In genomic region chr7:150415161-150416160, GRCh38 we compare ENCODE assay signal across 1 cellular context.
TF ChIP-seq lines count a peak whose summit lies in the region.

No MANE protein-coding gene starts in this region.

TF ChIP-seq in HepG2, 621 proteins besides CTCF, POLR2A, EP300 and RAD21 (continued from another document and continues in another):
- TF ChIP-seq BRF2 (CRISPR knock-in tag; IDR thresholded peaks at IDR 0.05): peak; percentile 56; the same call in 1 of the 2 replicates
- no peak for TF ChIP-seq NFATC3 (CRISPR knock-in tag; IDR thresholded peaks at IDR 0.05)
- no peak for TF ChIP-seq SMYD3 (CRISPR knock-in tag; IDR thresholded peaks at IDR 0.05)
- no peak for TF ChIP-seq ARNT2 (CRISPR knock-in tag; IDR thresholded peaks at IDR 0.05; ENCODE audit: low read depth)
- peak; percentile 65 for TF ChIP-seq TCF7 (IDR thresholded peaks at IDR 0.05; ENCODE audit: low read depth)
- TF ChIP-seq HDAC1 (CRISPR knock-in tag; IDR thresholded peaks at IDR 0.05): peak; percentile 88
- TF ChIP-seq POGZ (CRISPR knock-in tag; IDR thresholded peaks at IDR 0.05): no peak
- TF ChIP-seq ZNF12 (CRISPR knock-in tag; IDR thresholded peaks at IDR 0.05): peak; percentile 56; the same call in 1 of the 2 replicates
- no peak for TF ChIP-seq NFE2 (CRISPR knock-in tag; IDR thresholded peaks at IDR 0.05)
- peak; percentile 74 for TF ChIP-seq HNF4A (CRISPR knock-in tag; IDR thresholded peaks at IDR 0.05)
- no peak for TF ChIP-seq PCBP1 (IDR thresholded peaks at IDR 0.05; ENCODE audit: borderline replicate concordance, low read depth, low read length)
- no peak for TF ChIP-seq ZBTB1 (CRISPR knock-in tag; IDR thresholded peaks at IDR 0.05; ENCODE audit: borderline replicate concordance)
- TF ChIP-seq HDAC2 (CRISPR knock-in tag; IDR thresholded peaks at IDR 0.05): peak; percentile 95
- no peak for TF ChIP-seq ZC3H4 (CRISPR knock-in tag; IDR thresholded peaks at IDR 0.05; ENCODE audit: borderline replicate concordance)
- no peak for TF ChIP-seq ETV6 (CRISPR knock-in tag; conservative IDR thresholded peaks at IDR 0.05)
- TF ChIP-seq SETDB1 (CRISPR knock-in tag; IDR thresholded peaks at IDR 0.05; ENCODE audit: borderline replicate concordance): no peak
- TF ChIP-seq POLR2AphosphoS5 (IDR thresholded peaks at IDR 0.05; ENCODE audit: low read depth, low read length): no peak
- TF ChIP-seq ZNF362 (CRISPR knock-in tag; IDR thresholded peaks at IDR 0.05; ENCODE audit: borderline replicate concordance): peak; percentile 40; the same call in 1 of the 2 replicates
- TF ChIP-seq PLSCR1 (CRISPR knock-in tag; IDR thresholded peaks at IDR 0.05; ENCODE audit: borderline replicate concordance): no peak
- TF ChIP-seq ZNF883 (CRISPR knock-in tag; IDR thresholded peaks at IDR 0.05; ENCODE audit: not compliant biosample characterization): no peak
- no peak for TF ChIP-seq HMGA1 (CRISPR knock-in tag; conservative IDR thresholded peaks at IDR 0.05)
- 0 out of 2 replicates have a peak, but pooled peaks have one; percentile 43 for TF ChIP-seq ZNF605 (CRISPR knock-in tag; IDR thresholded peaks at IDR 0.05)
- no peak for TF ChIP-seq GLMP (CRISPR knock-in tag; IDR thresholded peaks at IDR 0.05; ENCODE audit: borderline replicate concordance)
- no peak for TF ChIP-seq BCLAF1 (IDR thresholded peaks at IDR 0.05)
- TF ChIP-seq MTF2 (CRISPR knock-in tag; IDR thresholded peaks at IDR 0.05; ENCODE audit: borderline replicate concordance): no peak
- no peak; the same call in 1 of the 2 replicates for TF ChIP-seq MXD4 (CRISPR knock-in tag; IDR thresholded peaks at IDR 0.05)
- TF ChIP-seq RFX5 (IDR thresholded peaks at IDR 0.05; ENCODE audit: low read depth, low read length): no peak
- no peak for TF ChIP-seq SSRP1 (CRISPR knock-in tag; IDR thresholded peaks at IDR 0.05)
- TF ChIP-seq CREB3 (CRISPR knock-in tag; IDR thresholded peaks at IDR 0.05): no peak
- no peak for TF ChIP-seq BHLHE40 (IDR thresholded peaks at IDR 0.05; ENCODE audit: low read length)
- TF ChIP-seq KDM3A (CRISPR knock-in tag; IDR thresholded peaks at IDR 0.05; ENCODE audit: low read depth): peak; percentile 50; the same call in 1 of the 2 replicates
- 0 out of 2 replicates have a peak, but pooled peaks have one; percentile 22 for TF ChIP-seq STAT5B (CRISPR knock-in tag; IDR thresholded peaks at IDR 0.05)
- TF ChIP-seq ZNF660 (CRISPR knock-in tag; IDR thresholded peaks at IDR 0.05; ENCODE audit: borderline replicate concordance, low read depth): no peak
- TF ChIP-seq ZNF441 (CRISPR knock-in tag; IDR thresholded peaks at IDR 0.05; ENCODE audit: borderline replicate concordance): no peak
- TF ChIP-seq CBX2 (IDR thresholded peaks at IDR 0.05; ENCODE audit: low read depth, low read length): no peak
- TF ChIP-seq CBX2 (CRISPR knock-in tag; IDR thresholded peaks at IDR 0.05; ENCODE audit: low read depth): no peak
- TF ChIP-seq AGO2 (optimal IDR thresholded peaks at IDR 0.05; ENCODE audit: low read depth, low read length): no peak
- peak; percentile 53; the same call in 1 of the 2 replicates for TF ChIP-seq ZNF784 (CRISPR knock-in tag; IDR thresholded peaks at IDR 0.05; ENCODE audit: borderline replicate concordance)
- peak; percentile 65 for TF ChIP-seq MAX (IDR thresholded peaks at IDR 0.05)
- no peak for TF ChIP-seq HIVEP1 (CRISPR knock-in tag; IDR thresholded peaks at IDR 0.05)
- no peak for TF ChIP-seq ZFAT (CRISPR knock-in tag; conservative IDR thresholded peaks at IDR 0.05)
- TF ChIP-seq NRL (CRISPR knock-in tag; IDR thresholded peaks at IDR 0.05; ENCODE audit: borderline replicate concordance): 0 out of 2 replicates have a peak, but pooled peaks have one; percentile 43
- TF ChIP-seq FOXJ3 (CRISPR knock-in tag; IDR thresholded peaks at IDR 0.05; ENCODE audit: borderline replicate concordance): peak; percentile 63; the same call in 1 of the 2 replicates
- TF ChIP-seq ZNF713 (CRISPR knock-in tag; IDR thresholded peaks at IDR 0.05): no peak
- TF ChIP-seq SP4 (CRISPR knock-in tag; IDR thresholded peaks at IDR 0.05): 0 out of 2 replicates have a peak, but pooled peaks have one; percentile 28
- TF ChIP-seq NR2F6 (IDR thresholded peaks at IDR 0.05): peak; percentile 78
- TF ChIP-seq NR2F6 (CRISPR knock-in tag; IDR thresholded peaks at IDR 0.05): peak; percentile 88
- no peak for TF ChIP-seq HCFC1 (IDR thresholded peaks at IDR 0.05; ENCODE audit: low read depth, low read length)
- TF ChIP-seq ZNF703 (CRISPR knock-in tag; IDR thresholded peaks at IDR 0.05; ENCODE audit: borderline replicate concordance): peak; percentile 39; the same call in 1 of the 2 replicates
- TF ChIP-seq GATAD2A (CRISPR knock-in tag; IDR thresholded peaks at IDR 0.05): peak; percentile 95
- peak; percentile 77; the same call in 1 of the 2 replicates for TF ChIP-seq ZNF614 (CRISPR knock-in tag; IDR thresholded peaks at IDR 0.05; ENCODE audit: borderline replicate concordance)
- TF ChIP-seq ZUFSP (CRISPR knock-in tag; IDR thresholded peaks at IDR 0.05; ENCODE audit: borderline replicate concordance): no peak
- TF ChIP-seq ZNF619 (CRISPR knock-in tag; IDR thresholded peaks at IDR 0.05): peak; percentile 48
- TF ChIP-seq BCL6 (CRISPR knock-in tag; IDR thresholded peaks at IDR 0.05): peak; percentile 98
- TF ChIP-seq ZFP41 (CRISPR knock-in tag; IDR thresholded peaks at IDR 0.05; ENCODE audit: borderline replicate concordance): no peak
- TF ChIP-seq STAT6 (CRISPR knock-in tag; IDR thresholded peaks at IDR 0.05; ENCODE audit: borderline replicate concordance): 0 out of 2 replicates have a peak, but pooled peaks have one; percentile 37
- TF ChIP-seq ZNF414 (CRISPR knock-in tag; IDR thresholded peaks at IDR 0.05): 0 out of 2 replicates have a peak, but pooled peaks have one; percentile 35
- TF ChIP-seq ZNF557 (CRISPR knock-in tag; IDR thresholded peaks at IDR 0.05): no peak
- no peak for TF ChIP-seq ZKSCAN5 (CRISPR knock-in tag; IDR thresholded peaks at IDR 0.05)
- 0 out of 2 replicates have a peak, but pooled peaks have one; percentile 41 for TF ChIP-seq JUN (CRISPR knock-in tag; IDR thresholded peaks at IDR 0.05)
